ENCODE assay signal across 8 cellular contexts in the genomic region with DNA sequence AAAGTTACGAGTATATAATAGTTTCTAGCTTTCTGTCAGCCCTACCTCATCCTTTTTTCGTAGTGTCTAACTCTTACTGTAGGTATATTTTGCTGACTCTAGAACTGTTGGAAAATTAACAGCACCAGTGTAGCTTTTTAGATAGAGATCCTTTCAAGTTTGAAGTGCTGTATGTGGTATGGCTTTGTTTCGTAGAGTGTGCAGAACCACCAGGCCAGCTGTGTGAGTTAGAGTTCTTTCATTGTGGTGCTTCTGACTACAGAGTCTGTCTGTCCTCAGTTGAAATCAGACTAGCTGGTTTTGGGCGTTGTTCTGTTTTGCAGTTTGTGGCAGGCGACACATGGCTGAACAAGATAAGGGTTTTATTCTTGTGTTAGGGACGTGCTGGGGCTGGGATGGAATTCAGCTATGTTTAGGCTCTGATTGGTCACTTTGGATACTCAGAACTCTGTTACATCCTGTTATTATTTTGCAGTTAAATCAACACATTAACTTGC. TPM values are rescaled to one million over a fixed set of nuclear protein-coding genes. Genes with fewer than 3 reads are reported as not detected.
DNase-seq lines count a peak whose midpoint lies in the region; ATAC-seq and TF ChIP-seq lines count a peak whose summit lies in the region.

No MANE protein-coding gene starts in this region.

- H3K9me3 ChIP-seq in right lobe of liver, result no peaks in the 10 kb centered on the region
- H3K9me3 ChIP-seq in tibial nerve, result no peaks in the 10 kb centered on the region

- intact Hi-C loops in right lobe of liver (cut with DNase I), result no loop called here

- peak overlapping the region; percentile 1 for H3K4me3 Mint-ChIP-seq in activated CD4-positive, alpha-beta T cell treated with anti-CD3 and anti-CD28 coated beads, Interleukin-2, amount 10 ng/mL, durations not matched to agents 7 days and 5 days
- no peak overlapping the region for H3K4me3 Mint-ChIP-seq in activated naive CD4-positive, alpha-beta T cell treated with anti-CD3 and anti-CD28 coated beads, Interleukin-2, amount 10 ng/mL, durations not matched to agents 7 days and 5 days

- H3K27ac ChIP-seq in caudate nucleus (ENCODE audit: low read depth, low read length) (peak overlapping the region; percentile 6), right lobe of liver (peak overlapping the region; percentile 95 to 99 (median 97)), tibial nerve (peak overlapping the region; percentile 64 to 99 (median 91))

- peaks cover 3% of the 10 kb centered on the region for H3K9me3 Mint-ChIP-seq in activated CD4-positive, alpha-beta T cell treated with anti-CD3 and anti-CD28 coated beads, Interleukin-2, amount 10 ng/mL, durations not matched to agents 7 days and 5 days
- no peaks in the 10 kb centered on the region for H3K9me3 Mint-ChIP-seq in activated naive CD4-positive, alpha-beta T cell treated with anti-CD3 and anti-CD28 coated beads, Interleukin-2, amount 10 ng/mL, durations not matched to agents 7 days and 5 days

- CTCF ChIA-PET in activated CD4-positive, alpha-beta T cell treated with anti-CD3 and anti-CD28 coated beads, Interleukin-2, amount 10 ng/mL, durations not matched to agents 7 days and 5 days (lab: Charles Lee), result no interaction called here
- CTCF ChIA-PET in activated naive CD4-positive, alpha-beta T cell treated with anti-CD3 and anti-CD28 coated beads, Interleukin-2, amount 10 ng/mL, durations not matched to agents 7 days and 5 days (lab: Charles Lee), result interaction anchor here (0.8 kb wide), 1 partner anchor 37 kb away, joined by 3 read pairs; no protein-coding TSS in a partner anchor

- TF ChIP-seq EP300 in tibial nerve (IDR thresholded peaks at IDR 0.05), result peak in 1 of 2 donors; percentile 87

- H3K36me3 ChIP-seq in right lobe of liver (no peaks in the 10 kb centered on the region), tibial nerve (no peaks in the 10 kb centered on the region)

- H3K27me3 ChIP-seq in right lobe of liver (no peaks in the 10 kb centered on the region), tibial nerve (no peaks in the 10 kb centered on the region)

- POLR2A ChIA-PET in activated CD4-positive, alpha-beta T cell treated with anti-CD3 and anti-CD28 coated beads, Interleukin-2, amount 10 ng/mL, durations not matched to agents 7 days and 5 days (lab: Charles Lee), result no interaction called here

- peaks cover 46% of the 10 kb centered on the region for H3K4me1 Mint-ChIP-seq in activated CD4-positive, alpha-beta T cell treated with anti-CD3 and anti-CD28 coated beads, Interleukin-2, amount 10 ng/mL, durations not matched to agents 7 days and 5 days
- peaks cover 29% of the 10 kb centered on the region for H3K4me1 Mint-ChIP-seq in activated naive CD4-positive, alpha-beta T cell treated with anti-CD3 and anti-CD28 coated beads, Interleukin-2, amount 10 ng/mL, durations not matched to agents 7 days and 5 days

- TF ChIP-seq POLR2A in right lobe of liver (IDR thresholded peaks at IDR 0.05), result peak; percentile 48
- TF ChIP-seq POLR2A in tibial nerve (IDR thresholded peaks at IDR 0.05), result peak in 1 of 2 donors; percentile 54

- TF ChIP-seq CTCF in right lobe of liver (IDR thresholded peaks at IDR 0.05), result no peak
- TF ChIP-seq CTCF in tibial nerve (IDR thresholded peaks at IDR 0.05), result no peak

- no peaks in the 10 kb centered on the region for H3K36me3 Mint-ChIP-seq in activated CD4-positive, alpha-beta T cell treated with anti-CD3 and anti-CD28 coated beads, Interleukin-2, amount 10 ng/mL, durations not matched to agents 7 days and 5 days (ENCODE audit: low read depth)
- H3K36me3 Mint-ChIP-seq in activated naive CD4-positive, alpha-beta T cell treated with anti-CD3 and anti-CD28 coated beads, Interleukin-2, amount 10 ng/mL, durations not matched to agents 7 days and 5 days, result peaks cover 2% of the 10 kb centered on the region

- peak in 2 of 4 donors; percentile 10 to 31 for ATAC-seq in right lobe of liver

- 11% methylated on average over 6 of the region's 6 CpGs for WGBS in right lobe of liver (ENCODE audit: insufficient coverage, low coverage, low lambda C conversion rate, missing lambda C conversion rate)
- 12 to 14% methylated on average over 6 of the region's 6 CpGs for WGBS in tibial nerve, 2 donors

- H3K27ac Mint-ChIP-seq in activated CD4-positive, alpha-beta T cell treated with anti-CD3 and anti-CD28 coated beads, Interleukin-2, amount 10 ng/mL, durations not matched to agents 7 days and 5 days, result no peak overlapping the region
- H3K27ac Mint-ChIP-seq in activated naive CD4-positive, alpha-beta T cell treated with anti-CD3 and anti-CD28 coated beads, Interleukin-2, amount 10 ng/mL, durations not matched to agents 7 days and 5 days, result no peak overlapping the region

- peak; percentile 14 for DNase-seq in activated CD4-positive, alpha-beta T cell treated with anti-CD3 and anti-CD28 coated beads, Interleukin-2, amount 10 ng/mL, durations not matched to agents 7 days and 5 days
- no peak for DNase-seq in activated CD4-positive, alpha-beta T cell treated with anti-CD3 and anti-CD28 coated beads for 48 hours
- DNase-seq in caudate nucleus (lab: John Stamatoyannopoulos, UW) (peak in 33 of 61 donors; percentile 8 to 76 (median 30)), right lobe of liver (no peak), tibial nerve (ENCODE audit: low spot score in 2 of 2) (no peak), NAMALWA (ENCODE audit: low spot score) (no peak)
- DNase-seq in stimulated activated naive CD4-positive, alpha-beta T cell treated with Interleukin-2 at 50 U/mL for 16 hours (lab: John Stamatoyannopoulos, UW), result no peak
- DNase-seq in activated naive CD4-positive, alpha-beta T cell treated with anti-CD3 and anti-CD28 coated beads, Interleukin-2, amount 10 ng/mL, durations not matched to agents 7 days and 5 days, result no peak

- H3K4me3 ChIP-seq in right lobe of liver (peak overlapping the region; percentile 77 to 87 (median 86)), tibial nerve (peak overlapping the region; percentile 69 to 86 (median 83))

- peaks cover 66% of the 10 kb centered on the region for H3K27me3 Mint-ChIP-seq in activated CD4-positive, alpha-beta T cell treated with anti-CD3 and anti-CD28 coated beads, Interleukin-2, amount 10 ng/mL, durations not matched to agents 7 days and 5 days
- peaks cover 62% of the 10 kb centered on the region for H3K27me3 Mint-ChIP-seq in activated naive CD4-positive, alpha-beta T cell treated with anti-CD3 and anti-CD28 coated beads, Interleukin-2, amount 10 ng/mL, durations not matched to agents 7 days and 5 days

- H3K4me1 ChIP-seq in right lobe of liver (peaks cover 0 to 46% (median 14%) of the 10 kb centered on the region in 4 donors), tibial nerve (peaks cover 0 to 65% (median 31%) of the 10 kb centered on the region in 4 donors)

RNA-seq across cellular contexts. Expression of a gene that starts 3.2 kb away (rescaled TPM):
- total RNA-seq in activated CD4-positive, alpha-beta T cell treated with anti-CD3 and anti-CD28 coated beads, Interleukin-2, amount 10 ng/mL, durations not matched to agents 7 days and 5 days, result 1 to 10 TPM; 8.1 to 9.2 TPM
- total RNA-seq in right lobe of liver (100 to 1,000 TPM in 3 of 6 experiments, 10 to 100 TPM in 3; 75.1 to 113 (median 94.0) TPM), tibial nerve (100 to 1,000 TPM in 2 of 4 donors, 10 to 100 TPM in 2; 92.1 to 122 (median 104) TPM)

RNA-seq across cellular contexts. Expression of a gene that starts 14.3 kb away (rescaled TPM):
- under 1 TPM; 0.19 to 0.42 TPM for total RNA-seq in activated CD4-positive, alpha-beta T cell treated with anti-CD3 and anti-CD28 coated beads, Interleukin-2, amount 10 ng/mL, durations not matched to agents 7 days and 5 days
- total RNA-seq in right lobe of liver (1 to 10 TPM in 1 of 6 experiments, under 1 TPM in 5; 0.07 to 1.3 (median 0.38) TPM), tibial nerve (1 to 10 TPM; 6.3 to 9.4 (median 8.2) TPM)

Comparison
In these comparisons a context has a peak if more than half of its experiments do, and no peak if none do; other contexts are left out.
1. DNase-seq: peak in activated CD4-positive, alpha-beta T cell treated with anti-CD3 and anti-CD28 coated beads, Interleukin-2, amount 10 ng/mL, durations not matched to agents 7 days and 5 days (single experiment) and caudate nucleus (33 of 61); none in activated CD4-positive, alpha-beta T cell treated with anti-CD3 and anti-CD28 coated beads for 48 hours (single experiment), right lobe of liver (0 of 3), tibial nerve (0 of 2), stimulated activated naive CD4-positive, alpha-beta T cell treated with Interleukin-2 at 50 U/mL for 16 hours (single experiment), NAMALWA (single experiment) and activated naive CD4-positive, alpha-beta T cell treated with anti-CD3 and anti-CD28 coated beads, Interleukin-2, amount 10 ng/mL, durations not matched to agents 7 days and 5 days (single experiment).
2. H3K27ac ChIP-seq: peak in every context shown above with its lines; median percentile 97 in right lobe of liver; 91 in tibial nerve; 6 in caudate nucleus.
3. RNA of a gene that starts 3.2 kb away (total RNA-seq): 92.1 to 122 TPM in tibial nerve and 75.1 to 113 TPM in right lobe of liver; 8.1 to 9.2 TPM in activated CD4-positive, alpha-beta T cell treated with anti-CD3 and anti-CD28 coated beads, Interleukin-2, amount 10 ng/mL, durations not matched to agents 7 days and 5 days; every median in the first group is over 4 times any median in the second.